In the genomic region with DNA sequence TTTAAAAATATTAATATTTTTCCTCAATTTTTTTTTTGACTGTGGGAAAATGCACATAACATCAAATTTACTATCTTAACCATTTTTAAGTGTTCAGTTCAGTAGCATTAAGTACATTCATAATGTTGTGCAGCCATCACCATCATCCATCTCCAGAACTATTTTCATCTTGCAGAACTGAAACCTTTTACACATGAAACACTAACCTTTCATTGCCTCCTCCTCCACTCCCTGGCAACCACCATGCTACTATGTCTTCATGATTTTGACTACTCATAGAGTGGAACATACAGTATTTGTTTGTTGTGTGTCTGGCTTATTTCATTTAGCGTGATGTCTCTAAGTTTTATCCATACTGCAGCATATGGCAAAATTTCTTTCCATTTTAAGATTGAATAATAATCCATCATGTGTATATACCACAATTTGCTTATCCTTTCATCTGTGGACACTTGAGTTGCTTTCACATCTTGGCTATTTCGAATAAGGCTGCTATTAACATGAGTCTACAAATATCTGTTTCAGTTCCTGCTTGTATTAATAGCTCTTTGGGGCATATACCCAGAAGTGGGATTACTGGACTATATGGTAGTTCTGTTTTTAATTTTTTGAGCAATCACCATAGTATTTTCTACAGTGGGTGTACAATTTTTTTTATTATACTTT, we compare ENCODE assay signal across 11 cellular contexts.
DNase-seq lines count a peak whose midpoint lies in the region; ATAC-seq lines count a peak whose summit lies in the region.
"Had no signal": no experiment of that assay in that cellular context is flagged by ENCODE, and none has a peak within 500 bp of the region (broad histone marks: within the 10 kb centered on the region; RNA-seq: fewer than 3 reads in every experiment).

No MANE protein-coding gene starts in this region.

- H3K27ac Mint-ChIP-seq in memory B cell, result no peak overlapping the region
- H3K27ac Mint-ChIP-seq: endodermal cell, type B pancreatic cell had no signal

- peaks cover 1% of the 10 kb centered on the region for H3K27me3 Mint-ChIP-seq in memory B cell
- H3K27me3 Mint-ChIP-seq: type B pancreatic cell had no signal

- peaks cover 7% of the 10 kb centered on the region for H3K4me1 Mint-ChIP-seq in memory B cell
- H3K4me1 Mint-ChIP-seq: endodermal cell had no signal

- ATAC-seq in GM19035 (IDR thresholded peaks at IDR 0.05; ENCODE audit: unreplicated experiment) (peak; percentile 86), HG02571 (IDR thresholded peaks at IDR 0.05; ENCODE audit: unreplicated experiment) (peak; percentile 82), HG03280 (IDR thresholded peaks at IDR 0.05; ENCODE audit: unreplicated experiment) (peak; percentile 81), memory B cell (ENCODE audit: low read depth) (peak; percentile 44)

- H3K4me3 Mint-ChIP-seq in memory B cell, result no peak overlapping the region
- H3K4me3 Mint-ChIP-seq: endodermal cell, type B pancreatic cell had no signal

- H3K9me3 Mint-ChIP-seq in memory B cell, result peaks cover 13% of the 10 kb centered on the region

- peaks cover 2% of the 10 kb centered on the region for H3K36me3 Mint-ChIP-seq in memory B cell
- H3K36me3 Mint-ChIP-seq: type B pancreatic cell had no signal

- DNase-seq in memory B cell (ENCODE audit: low spot score in 2 of 2) (no peak), T-helper 9 cell (no peak), T1000 (lab: John Stamatoyannopoulos, UW) (no peak), hippocampal formation (lab: John Stamatoyannopoulos, UW) (no peak)
- DNase-seq: endodermal cell, midbrain, NCI-H446 had no signal
